ENCODE assay signal across 1 cellular context in the genomic region with DNA sequence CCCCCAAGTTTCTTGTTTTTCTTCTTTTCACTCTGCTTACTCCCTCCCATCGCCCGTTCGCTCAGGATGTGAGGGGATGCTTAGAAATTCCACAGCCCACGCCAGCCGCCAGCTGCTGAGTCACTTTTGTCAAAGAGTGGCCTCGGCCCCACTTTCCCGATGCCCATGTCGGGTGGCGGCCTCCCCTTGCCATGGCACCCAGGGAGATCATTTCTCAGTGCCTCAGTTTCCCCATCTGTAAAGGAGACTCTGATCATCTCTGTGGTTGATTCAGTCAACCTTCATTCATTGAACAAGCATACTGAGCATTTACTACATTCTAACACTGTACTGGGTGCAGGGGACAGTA.
TF ChIP-seq lines count a peak whose summit lies in the region.

No MANE protein-coding gene starts in this region.

TF ChIP-seq in liver, 16 proteins besides CTCF, POLR2A, EP300 and RAD21 (continued from another document):
- TF ChIP-seq GABPA (IDR thresholded peaks at IDR 0.05 in 1 of 2, conservative IDR thresholded peaks at IDR 0.05 in 1 of 2) (no peak), TAF1 (conservative IDR thresholded peaks at IDR 0.05) (no peak)
